8 cellular contexts compared by ENCODE assay signal in the genomic region with DNA sequence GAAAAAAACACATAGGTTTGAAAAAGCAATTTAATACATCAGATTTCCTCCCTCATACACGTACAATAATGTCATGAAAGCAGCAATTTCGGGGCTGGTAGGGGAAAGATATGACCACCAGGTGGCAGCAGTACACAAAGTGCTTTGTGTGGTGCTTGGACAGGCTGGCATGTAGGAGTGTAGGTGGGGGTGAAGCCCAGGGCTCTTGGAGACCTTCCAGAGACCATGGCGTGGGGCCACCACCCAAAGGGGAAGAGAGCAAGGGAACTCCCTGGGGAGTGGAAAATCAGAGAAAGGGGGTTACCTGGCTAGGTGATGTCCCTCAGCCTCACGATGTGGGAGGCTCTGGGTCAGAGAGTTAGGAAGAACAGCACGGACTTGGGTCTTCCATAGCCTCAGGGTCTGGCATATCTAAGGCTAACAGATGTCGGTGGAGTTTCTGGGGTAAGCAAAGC. TPM values are rescaled to one million over a fixed set of nuclear protein-coding genes. Genes with fewer than 3 reads are reported as not detected.
A peak's percentile ranks its signal among the peaks of the same experiment; 100 is the strongest.
DNase-seq lines count a peak whose midpoint lies in the region; ATAC-seq and TF ChIP-seq lines count a peak whose summit lies in the region.

No MANE protein-coding gene starts in this region.

- intact Hi-C loops in left cardiac atrium (cut with DNase I): loop anchor here in 1 of 2 donors (2.0 kb wide), 1 partner anchor 316 kb away; no protein-coding TSS in a partner anchor

- no peak overlapping the region for H3K4me3 ChIP-seq in retinal pigment epithelial cell (ENCODE audit: low read length)

- peak; percentile 92 for ATAC-seq in HG02642 (IDR thresholded peaks at IDR 0.05; ENCODE audit: poor library complexity, unreplicated experiment)
- ATAC-seq in left cardiac atrium: peak; percentile 77 to 85

- TF ChIP-seq CTCF in retinal pigment epithelial cell (conservative IDR thresholded peaks at IDR 0.05; ENCODE audit: low read depth, low read length): peak; percentile 92

- peak; percentile 84 for DNase-seq in DMS 273 (lab: John Stamatoyannopoulos, UW; ENCODE audit: unreplicated experiment)
- no peak for DNase-seq in DMS 273 treated with DMSO at 0.1 percent for 48 hours (lab: John Stamatoyannopoulos, UW)
- peak; percentile 58 for DNase-seq in NCI-H128 (lab: John Stamatoyannopoulos, UW; ENCODE audit: unreplicated experiment)
- peak; percentile 30 to 62 for DNase-seq in SW 1271 (lab: John Stamatoyannopoulos, UW)
- DNase-seq in activated naive CD8-positive, alpha-beta T cell treated with anti-CD3 and anti-CD28 coated beads, Interleukin-2, amount 50 U/mL, for 16 hours (ENCODE audit: low read depth, low spot score): peak; percentile 37
- DNase-seq in left cardiac atrium: peak; percentile 64
- DNase-seq in retinal pigment epithelial cell (ENCODE audit: low read depth): no peak

RNA-seq across cellular contexts. Expression of gene CCNA1, which starts 11.8 kb away (rescaled TPM):
- under 1 TPM in 1 of 2 donors, not detected in 1; 0.18 TPM for total RNA-seq in left cardiac atrium

Comparison
In these comparisons a context has a peak if more than half of its experiments do, and no peak if none do; other contexts are left out.
1. DNase-seq: peak in DMS 273 (single experiment), NCI-H128 (single experiment), SW 1271 (2 of 2), activated naive CD8-positive, alpha-beta T cell treated with anti-CD3 and anti-CD28 coated beads, Interleukin-2, amount 50 U/mL, for 16 hours (single experiment) and left cardiac atrium (single experiment); none in DMS 273 treated with DMSO at 0.1 percent for 48 hours (single experiment) and retinal pigment epithelial cell (single experiment).